Comparison of ENCODE assay signal across 11 cellular contexts in the genomic region with DNA sequence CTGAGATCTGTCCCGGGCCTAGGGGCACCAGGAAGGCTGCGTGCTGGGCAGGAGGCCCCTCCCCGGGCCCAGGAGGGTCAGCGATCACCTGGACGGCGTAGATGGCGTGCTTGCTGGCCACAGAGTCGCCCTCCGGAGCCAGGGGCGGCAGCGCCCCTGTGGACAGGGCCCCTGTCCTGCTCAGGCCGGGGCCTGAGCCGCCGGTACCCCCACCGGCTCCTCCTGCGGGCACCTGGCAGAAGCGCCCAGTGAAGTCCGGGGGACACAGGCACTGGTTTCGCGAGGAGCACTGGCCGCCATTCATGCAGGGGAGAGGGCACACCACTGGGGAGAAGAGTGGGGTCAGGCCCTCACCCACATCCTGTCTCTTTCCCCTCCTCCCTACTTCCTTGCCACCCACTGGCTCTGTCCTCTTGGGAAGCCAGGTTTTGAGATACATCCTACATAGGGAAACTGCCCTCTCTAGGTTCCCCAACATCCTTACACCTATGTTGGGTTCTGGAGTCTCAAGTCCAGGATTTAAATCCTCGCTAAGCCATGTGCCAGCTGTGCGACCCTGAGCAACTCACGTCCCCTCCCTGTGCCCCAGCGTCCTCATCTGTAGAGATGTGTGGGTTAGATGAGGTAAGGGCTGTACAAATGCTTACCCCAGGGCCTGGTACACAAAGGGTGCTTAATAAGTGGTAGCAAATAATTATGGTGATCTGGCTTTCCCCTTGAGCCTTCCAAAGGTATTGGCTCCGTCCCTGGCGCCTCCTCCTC. TPM values are rescaled to one million over a fixed set of nuclear protein-coding genes. Genes with fewer than 3 reads are reported as not detected.
DNase-seq lines count a peak whose midpoint lies in the region; ATAC-seq and TF ChIP-seq lines count a peak whose summit lies in the region.
"Had no signal": no experiment of that assay in that cellular context is flagged by ENCODE, and none has a peak within 500 bp of the region (broad histone marks: within the 10 kb centered on the region; RNA-seq: fewer than 3 reads in every experiment).

No MANE protein-coding gene starts in this region.

- no peaks in the 10 kb centered on the region for H3K9me3 ChIP-seq in CD8-positive, alpha-beta T cell (ENCODE audit: low read length)
- H3K9me3 ChIP-seq in HUES64 (ENCODE audit: insufficient read depth, low read depth, low read length): no peaks in the 10 kb centered on the region
- H3K9me3 ChIP-seq: sigmoid colon had no signal

- no peaks in the 10 kb centered on the region for H3K27me3 ChIP-seq in CD8-positive, alpha-beta T cell (ENCODE audit: insufficient read depth, low read length)
- H3K27me3 ChIP-seq in HUES64 (ENCODE audit: insufficient read depth, low read length): peaks cover 37% of the 10 kb centered on the region
- H3K27me3 ChIP-seq: foreskin keratinocyte, sigmoid colon had no signal

- H3K4me3 Mint-ChIP-seq in CD8-positive, alpha-beta T cell: peak overlapping the region; percentile 89
- peak overlapping the region; percentile 61 for H3K4me3 Mint-ChIP-seq in activated naive CD8-positive, alpha-beta T cell treated with anti-CD3 and anti-CD28 coated beads, Interleukin-2, amount 10 ng/mL, durations not matched to agents 7 days and 5 days
- H3K4me3 Mint-ChIP-seq in natural killer cell treated with Interleukin-12 subunit alpha and Interleukin-12 subunit beta and Interleukin-15 and Interleukin-18, amount 100 ng/mL, for 72 hours: peak overlapping the region; percentile 27
- no peak overlapping the region for H3K4me3 Mint-ChIP-seq in CD14-positive monocyte

- WGBS in HUES64: 83% methylated on average over 27 of the region's 27 CpGs

- intact Hi-C loops in CD8-positive, alpha-beta T cell (cut with DNase I, micrococcal nuclease): no loop called here
- intact Hi-C loops in CD14-positive monocyte (cut with micrococcal nuclease): no loop called here

- POLR2A ChIA-PET in CD8-positive, alpha-beta T cell (lab: Charles Lee): interaction anchor here (1.1 to 1.6 kb wide), 2 partner anchors 18 to 52 kb away, joined by 3 to 7 read pairs; partner anchors contain the start of gene FAM89B
- POLR2A ChIA-PET in activated naive CD8-positive, alpha-beta T cell treated with anti-CD3 and anti-CD28 coated beads, Interleukin-2, amount 10 ng/mL, durations not matched to agents 7 days and 5 days (lab: Charles Lee): interaction anchor here (0.8 to 3.7 kb wide), 8 partner anchors 9 to 29 kb away, joined by 4 to 38 read pairs (median 14); partner anchors contain the start of genes EHBP1L1, FAM89B, SCYL1 and ZNRD2

- peak overlapping the region; percentile 46 for H3K4me3 ChIP-seq in CD8-positive, alpha-beta T cell (ENCODE audit: low read depth, low read length)
- peak overlapping the region; percentile 46 for H3K4me3 ChIP-seq in HUES64 (ENCODE audit: low read length)
- H3K4me3 ChIP-seq: sigmoid colon had no signal

- H3K4me1 Mint-ChIP-seq in CD8-positive, alpha-beta T cell (ENCODE audit: low read depth): peaks cover 64% of the 10 kb centered on the region
- peaks cover 46% of the 10 kb centered on the region for H3K4me1 Mint-ChIP-seq in activated naive CD8-positive, alpha-beta T cell treated with anti-CD3 and anti-CD28 coated beads, Interleukin-2, amount 10 ng/mL, durations not matched to agents 7 days and 5 days
- peaks cover 38 to 48% of the 10 kb centered on the region in 2 donors for H3K4me1 Mint-ChIP-seq in natural killer cell treated with Interleukin-12 subunit alpha and Interleukin-12 subunit beta and Interleukin-15 and Interleukin-18, amount 100 ng/mL, for 72 hours (ENCODE audit: low read depth in 2 of 2)
- H3K4me1 Mint-ChIP-seq in CD14-positive monocyte: peaks cover 52% of the 10 kb centered on the region

- H3K36me3 ChIP-seq in CD8-positive, alpha-beta T cell (ENCODE audit: insufficient read depth, low read length): peaks cover 13% of the 10 kb centered on the region
- H3K36me3 ChIP-seq in HUES64 (ENCODE audit: insufficient read depth, low read length): no peaks in the 10 kb centered on the region

- no peaks in the 10 kb centered on the region for H3K27me3 Mint-ChIP-seq in CD8-positive, alpha-beta T cell (ENCODE audit: low read depth)
- H3K27me3 Mint-ChIP-seq in activated naive CD8-positive, alpha-beta T cell treated with anti-CD3 and anti-CD28 coated beads, Interleukin-2, amount 10 ng/mL, durations not matched to agents 7 days and 5 days: no peaks in the 10 kb centered on the region
- H3K27me3 Mint-ChIP-seq in natural killer cell treated with Interleukin-12 subunit alpha and Interleukin-12 subunit beta and Interleukin-15 and Interleukin-18, amount 100 ng/mL, for 72 hours: no peaks in the 10 kb centered on the region
- H3K27me3 Mint-ChIP-seq in CD14-positive monocyte (ENCODE audit: low read depth in 3 of 3): peaks cover 17 to 32% (median 26%) of the 10 kb centered on the region in 3 donors

- H3K36me3 Mint-ChIP-seq in CD8-positive, alpha-beta T cell: peaks cover 32% of the 10 kb centered on the region
- peaks cover 19% of the 10 kb centered on the region for H3K36me3 Mint-ChIP-seq in activated naive CD8-positive, alpha-beta T cell treated with anti-CD3 and anti-CD28 coated beads, Interleukin-2, amount 10 ng/mL, durations not matched to agents 7 days and 5 days
- H3K36me3 Mint-ChIP-seq in natural killer cell treated with Interleukin-12 subunit alpha and Interleukin-12 subunit beta and Interleukin-15 and Interleukin-18, amount 100 ng/mL, for 72 hours: no peaks in the 10 kb centered on the region
- peaks cover 0 to 9% of the 10 kb centered on the region in 2 donors for H3K36me3 Mint-ChIP-seq in CD14-positive monocyte

- CTCF ChIA-PET in CD8-positive, alpha-beta T cell (lab: Charles Lee): interaction anchor here (1.0 to 8.5 kb wide), 5 partner anchors 11 to 40 kb away, joined by 3 to 55 read pairs (median 34); partner anchors contain the start of genes FAM89B and ZNRD2

- ATAC-seq in CD8-positive, alpha-beta T cell: no peak
- no peak for ATAC-seq in activated naive CD8-positive, alpha-beta T cell treated with anti-CD3 and anti-CD28 coated beads, Interleukin-2, amount 10 ng/mL, durations not matched to agents 7 days and 5 days (ENCODE audit: low read depth)
- ATAC-seq in natural killer cell treated with Interleukin-12 subunit alpha and Interleukin-12 subunit beta and Interleukin-15 and Interleukin-18, amount 100 ng/mL, for 72 hours: no peak
- ATAC-seq in HG03439 (IDR thresholded peaks at IDR 0.05; ENCODE audit: unreplicated experiment) (no peak), GM18511 (IDR thresholded peaks at IDR 0.05; ENCODE audit: unreplicated experiment) (no peak)

- peaks cover 68% of the 10 kb centered on the region for H3K4me1 ChIP-seq in CD8-positive, alpha-beta T cell (ENCODE audit: insufficient read depth, low read length)
- peaks cover 14% of the 10 kb centered on the region; the same call in 1 of the 2 replicates for H3K4me1 ChIP-seq in HUES64 (ENCODE audit: insufficient read depth, low read length)

- TF ChIP-seq CTCF in CD8-positive, alpha-beta T cell (IDR thresholded peaks at IDR 0.05): no peak
- TF ChIP-seq CTCF in CD14-positive monocyte (IDR thresholded peaks at IDR 0.05): no peak

- peak overlapping the region; percentile 35; the same call in 1 of the 2 replicates for H3K9ac ChIP-seq in HUES64 (ENCODE audit: low read depth, low read length)

- H3K9me3 Mint-ChIP-seq in CD8-positive, alpha-beta T cell: no peaks in the 10 kb centered on the region
- no peaks in the 10 kb centered on the region for H3K9me3 Mint-ChIP-seq in activated naive CD8-positive, alpha-beta T cell treated with anti-CD3 and anti-CD28 coated beads, Interleukin-2, amount 10 ng/mL, durations not matched to agents 7 days and 5 days
- H3K9me3 Mint-ChIP-seq in natural killer cell treated with Interleukin-12 subunit alpha and Interleukin-12 subunit beta and Interleukin-15 and Interleukin-18, amount 100 ng/mL, for 72 hours: no peaks in the 10 kb centered on the region
- peaks cover 0 to 2% (median 0%) of the 10 kb centered on the region in 7 donors for H3K9me3 Mint-ChIP-seq in CD14-positive monocyte

- H3K27ac ChIP-seq in CD8-positive, alpha-beta T cell (ENCODE audit: low read depth, low read length): peak overlapping the region; percentile 39
- H3K27ac ChIP-seq in HUES64 (ENCODE audit: low read depth, low read length): no peak overlapping the region
- H3K27ac ChIP-seq: foreskin keratinocyte had no signal

- H3K27ac Mint-ChIP-seq in CD8-positive, alpha-beta T cell: peak overlapping the region; percentile 89
- peak overlapping the region; percentile 85 for H3K27ac Mint-ChIP-seq in activated naive CD8-positive, alpha-beta T cell treated with anti-CD3 and anti-CD28 coated beads, Interleukin-2, amount 10 ng/mL, durations not matched to agents 7 days and 5 days
- peak overlapping the region; percentile 72 to 91 for H3K27ac Mint-ChIP-seq in natural killer cell treated with Interleukin-12 subunit alpha and Interleukin-12 subunit beta and Interleukin-15 and Interleukin-18, amount 100 ng/mL, for 72 hours
- peak overlapping the region in 2 of 7 donors; percentile 19 to 42 for H3K27ac Mint-ChIP-seq in CD14-positive monocyte

- DNase-seq in CD8-positive, alpha-beta T cell: peak in 1 of 7 experiments; percentile 24
- DNase-seq in activated naive CD8-positive, alpha-beta T cell treated with anti-CD3 and anti-CD28 coated beads, Interleukin-2, amount 10 ng/mL, durations not matched to agents 7 days and 5 days: peak; percentile 36
- DNase-seq in natural killer cell treated with Interleukin-12 subunit alpha and Interleukin-12 subunit beta and Interleukin-15 and Interleukin-18, amount 100 ng/mL, for 72 hours (ENCODE audit: low spot score): peak; percentile 56
- DNase-seq in CD14-positive monocyte (ENCODE audit: low spot score): no peak
- no peak for DNase-seq in foreskin melanocyte
- DNase-seq: foreskin keratinocyte, mammary epithelial cell, sigmoid colon had no signal

RNA-seq across cellular contexts. Expression of gene LTBP3, which starts 3.9 kb away (rescaled TPM):
- 100 to 1,000 TPM; 231 to 246 TPM for total RNA-seq in CD8-positive, alpha-beta T cell
- 5.0 TPM for polyA plus RNA-seq in HUES64 (2013, experiment 1 of 2)
- 7.1 TPM for polyA plus RNA-seq in HUES64 (2013, experiment 2 of 2)
- 100 to 1,000 TPM; 116 to 119 TPM for total RNA-seq in activated naive CD8-positive, alpha-beta T cell treated with anti-CD3 and anti-CD28 coated beads, Interleukin-2, amount 10 ng/mL, durations not matched to agents 7 days and 5 days
- 10 to 100 TPM; 42.3 to 60.2 TPM for total RNA-seq in natural killer cell treated with Interleukin-12 subunit alpha and Interleukin-12 subunit beta and Interleukin-15 and Interleukin-18, amount 100 ng/mL, for 72 hours
- 1 to 10 TPM; 3.4 to 4.6 TPM for polyA plus RNA-seq in CD14-positive monocyte

RNA-seq across cellular contexts. Expression of gene ZNRD2, which starts 16.0 kb away (rescaled TPM):
- total RNA-seq in CD8-positive, alpha-beta T cell: 10 to 100 TPM; 35.6 to 41.4 TPM
- 58.0 TPM for polyA plus RNA-seq in HUES64 (2013, experiment 1 of 2)
- 49.1 TPM for polyA plus RNA-seq in HUES64 (2013, experiment 2 of 2)
- total RNA-seq in activated naive CD8-positive, alpha-beta T cell treated with anti-CD3 and anti-CD28 coated beads, Interleukin-2, amount 10 ng/mL, durations not matched to agents 7 days and 5 days: 10 to 100 TPM; 27.2 to 30.0 TPM
- 10 to 100 TPM; 55.8 to 89.3 TPM for total RNA-seq in natural killer cell treated with Interleukin-12 subunit alpha and Interleukin-12 subunit beta and Interleukin-15 and Interleukin-18, amount 100 ng/mL, for 72 hours
- polyA plus RNA-seq in CD14-positive monocyte: 10 to 100 TPM; 48.5 to 56.2 TPM

RNA-seq across cellular contexts. Expression of gene FAM89B, which starts 18.1 kb away (rescaled TPM):
- total RNA-seq in CD8-positive, alpha-beta T cell: 10 to 100 TPM; 20.6 to 20.8 TPM
- polyA plus RNA-seq in HUES64 (2013, experiment 1 of 2): 20.7 TPM
- 24.2 TPM for polyA plus RNA-seq in HUES64 (2013, experiment 2 of 2)
- total RNA-seq in activated naive CD8-positive, alpha-beta T cell treated with anti-CD3 and anti-CD28 coated beads, Interleukin-2, amount 10 ng/mL, durations not matched to agents 7 days and 5 days: 10 to 100 TPM; 40.9 to 44.1 TPM
- total RNA-seq in natural killer cell treated with Interleukin-12 subunit alpha and Interleukin-12 subunit beta and Interleukin-15 and Interleukin-18, amount 100 ng/mL, for 72 hours: 10 to 100 TPM; 38.0 to 71.5 TPM
- 100 to 1,000 TPM in 1 of 2 donors, 10 to 100 TPM in 1; 70.8 to 139 TPM for polyA plus RNA-seq in CD14-positive monocyte

RNA-seq across cellular contexts. Expression of gene EHBP1L1, which starts 21.6 kb away (rescaled TPM):
- 10 to 100 TPM; 64.7 to 65.1 TPM for total RNA-seq in CD8-positive, alpha-beta T cell
- 2.9 TPM for polyA plus RNA-seq in HUES64 (2013, experiment 1 of 2)
- polyA plus RNA-seq in HUES64 (2013, experiment 2 of 2): 4.2 TPM
- total RNA-seq in activated naive CD8-positive, alpha-beta T cell treated with anti-CD3 and anti-CD28 coated beads, Interleukin-2, amount 10 ng/mL, durations not matched to agents 7 days and 5 days: 100 to 1,000 TPM; 118 to 120 TPM
- total RNA-seq in natural killer cell treated with Interleukin-12 subunit alpha and Interleukin-12 subunit beta and Interleukin-15 and Interleukin-18, amount 100 ng/mL, for 72 hours: 100 to 1,000 TPM; 156 to 188 TPM
- 10 to 100 TPM; 29.6 to 42.6 TPM for polyA plus RNA-seq in CD14-positive monocyte

RNA-seq across cellular contexts. Expression of gene SCYL1, which starts 29.4 kb away (rescaled TPM):
- 10 to 100 TPM; 55.8 to 60.4 TPM for total RNA-seq in CD8-positive, alpha-beta T cell
- polyA plus RNA-seq in HUES64 (2013, experiment 1 of 2): 39.3 TPM
- 42.5 TPM for polyA plus RNA-seq in HUES64 (2013, experiment 2 of 2)
- 10 to 100 TPM; 74.2 to 74.9 TPM for total RNA-seq in activated naive CD8-positive, alpha-beta T cell treated with anti-CD3 and anti-CD28 coated beads, Interleukin-2, amount 10 ng/mL, durations not matched to agents 7 days and 5 days
- total RNA-seq in natural killer cell treated with Interleukin-12 subunit alpha and Interleukin-12 subunit beta and Interleukin-15 and Interleukin-18, amount 100 ng/mL, for 72 hours: 100 to 1,000 TPM in 1 of 2 donors, 10 to 100 TPM in 1; 84.5 to 112 TPM
- polyA plus RNA-seq in CD14-positive monocyte: 10 to 100 TPM; 18.6 to 29.7 TPM

Comparison
In these comparisons a context has a peak if more than half of its experiments do, and no peak if none do; other contexts are left out.
1. DNase-seq: peak in activated naive CD8-positive, alpha-beta T cell treated with anti-CD3 and anti-CD28 coated beads, Interleukin-2, amount 10 ng/mL, durations not matched to agents 7 days and 5 days (single experiment) and natural killer cell treated with Interleukin-12 subunit alpha and Interleukin-12 subunit beta and Interleukin-15 and Interleukin-18, amount 100 ng/mL, for 72 hours (single experiment); none in CD14-positive monocyte (single experiment) and foreskin melanocyte (single experiment).
2. H3K4me3 Mint-ChIP-seq: peak in CD8-positive, alpha-beta T cell (single experiment), activated naive CD8-positive, alpha-beta T cell treated with anti-CD3 and anti-CD28 coated beads, Interleukin-2, amount 10 ng/mL, durations not matched to agents 7 days and 5 days (single experiment) and natural killer cell treated with Interleukin-12 subunit alpha and Interleukin-12 subunit beta and Interleukin-15 and Interleukin-18, amount 100 ng/mL, for 72 hours (single experiment); none in CD14-positive monocyte (0 of 2).